8 cellular contexts compared by ENCODE assay signal in genomic region chr3:101780661-101781060, GRCh38. TPM values are rescaled to one million over a fixed set of nuclear protein-coding genes. Genes with fewer than 3 reads are reported as not detected.
DNase-seq lines count a peak whose midpoint lies in the region; ATAC-seq lines count a peak whose summit lies in the region.

No MANE protein-coding gene starts in this region.

- no peaks in the 10 kb centered on the region for H3K9me3 ChIP-seq in skeletal muscle tissue (ENCODE audit: control insufficient read depth in 3 of 3, low read length in 3 of 3)

- peaks cover 27 to 40% (median 29%) of the 10 kb centered on the region in 3 donors for H3K4me1 ChIP-seq in skeletal muscle tissue (ENCODE audit: control insufficient read depth in 3 of 3, insufficient read depth in 3 of 3, low read length in 3 of 3)

- no peak overlapping the region for H3K27ac Mint-ChIP-seq in T-helper 2 cell treated with Interferon-gamma antibody and Interleukin-4, amounts not matched to agents 5 μg/mL and 100 μg/mL, for 36 hours

- no peaks in the 10 kb centered on the region for H3K27me3 ChIP-seq in skeletal muscle tissue (ENCODE audit: control insufficient read depth in 3 of 3, insufficient read depth in 3 of 3, low read length in 3 of 3)

- H3K27ac ChIP-seq in skeletal muscle tissue (ENCODE audit: low read depth, low read length) = peak overlapping the region; percentile 76

- no peaks in the 10 kb centered on the region for H3K9me3 Mint-ChIP-seq in T-helper 2 cell treated with Interferon-gamma antibody and Interleukin-4, amounts not matched to agents 5 μg/mL and 100 μg/mL, for 36 hours

- H3K27me3 Mint-ChIP-seq in T-helper 2 cell treated with Interferon-gamma antibody and Interleukin-4, amounts not matched to agents 5 μg/mL and 100 μg/mL, for 36 hours (ENCODE audit: low read depth) = no peaks in the 10 kb centered on the region

- peaks cover 50% of the 10 kb centered on the region for H3K4me1 Mint-ChIP-seq in T-helper 2 cell treated with Interferon-gamma antibody and Interleukin-4, amounts not matched to agents 5 μg/mL and 100 μg/mL, for 36 hours (ENCODE audit: low read depth)

- no peak for DNase-seq in T-helper 2 cell treated with Interferon-gamma antibody and Interleukin-4, amounts not matched to agents 5 μg/mL and 100 μg/mL, for 36 hours (ENCODE audit: low spot score)
- no peak for DNase-seq in T-helper 2 cell
- DNase-seq in SW480 (ENCODE audit: low spot score) = peak; percentile 42
- peak; percentile 78 for DNase-seq in globus pallidus (ENCODE audit: low spot score)

- peak overlapping the region; percentile 66 to 89 (median 87) for H3K9ac ChIP-seq in skeletal muscle tissue (ENCODE audit: low read depth in 1 of 3, low read length in 3 of 3)

- H3K4me3 Mint-ChIP-seq in T-helper 2 cell treated with Interferon-gamma antibody and Interleukin-4, amounts not matched to agents 5 μg/mL and 100 μg/mL, for 36 hours = peak overlapping the region; percentile 97

- ATAC-seq in GM18520 (IDR thresholded peaks at IDR 0.05; ENCODE audit: unreplicated experiment) (no peak), esophagus mucosa (no peak), HG03354 (IDR thresholded peaks at IDR 0.05; ENCODE audit: poor library complexity, severe bottlenecking, unreplicated experiment) (no peak)

- H3K36me3 Mint-ChIP-seq in T-helper 2 cell treated with Interferon-gamma antibody and Interleukin-4, amounts not matched to agents 5 μg/mL and 100 μg/mL, for 36 hours (ENCODE audit: low read depth) = peaks cover 31% of the 10 kb centered on the region

- H3K4me3 ChIP-seq in skeletal muscle tissue (ENCODE audit: low read length in 3 of 3) = peak overlapping the region; percentile 90 to 92 (median 90)

- peaks cover 16 to 24% (median 23%) of the 10 kb centered on the region in 3 donors for H3K36me3 ChIP-seq in skeletal muscle tissue (ENCODE audit: control insufficient read depth in 3 of 3, insufficient read depth in 3 of 3, low read length in 3 of 3)

RNA-seq across cellular contexts. Expression of gene NXPE3, which starts 1.6 kb away (rescaled TPM):
- 11.0 TPM for total RNA-seq in skeletal muscle tissue
- 1.8 TPM for total RNA-seq in esophagus mucosa

RNA-seq across cellular contexts. Expression of gene CEP97, which starts 56.2 kb away (rescaled TPM):
- total RNA-seq in skeletal muscle tissue = 16.2 TPM
- 4.6 TPM for total RNA-seq in esophagus mucosa

Comparison
In these comparisons a context has a peak if more than half of its experiments do, and no peak if none do; other contexts are left out.
1. DNase-seq: peak in SW480 (single experiment) and globus pallidus (single experiment); none in T-helper 2 cell treated with Interferon-gamma antibody and Interleukin-4, amounts not matched to agents 5 μg/mL and 100 μg/mL, for 36 hours (single experiment) and T-helper 2 cell (0 of 5).